11 cellular contexts compared by ENCODE assay signal in genomic region chr15:40407343-40407990, GRCh38. TPM values are rescaled to one million over a fixed set of nuclear protein-coding genes. Genes with fewer than 3 reads are reported as not detected.
DNase-seq lines count a peak whose midpoint lies in the region; ATAC-seq and TF ChIP-seq lines count a peak whose summit lies in the region.
"Had no signal": no experiment of that assay in that cellular context is flagged by ENCODE, and none has a peak within 500 bp of the region (broad histone marks: within the 10 kb centered on the region; RNA-seq: fewer than 3 reads in every experiment).

No MANE protein-coding gene starts in this region.

- no peaks in the 10 kb centered on the region for H3K27me3 ChIP-seq in CD4-positive, alpha-beta T cell (ENCODE audit: control insufficient read depth, insufficient read depth, low read length)

- H3K27ac ChIP-seq in CD4-positive, alpha-beta T cell (ENCODE audit: low read depth, low read length) = no peak overlapping the region

- intact Hi-C loops in CD4-positive, alpha-beta T cell (cut with DNase I, micrococcal nuclease) = loop anchor here in 1 of 2 experiments (2.0 kb wide), 1 partner anchor 25 kb away; the partner anchor contains the start of gene KNSTRN
- intact Hi-C loops in left colon (cut with DNase I, micrococcal nuclease) = no loop called here

- peak overlapping the region; percentile 79 for H3K4me3 Mint-ChIP-seq in CD4-positive, alpha-beta T cell
- peak overlapping the region; percentile 59 to 83 (median 78) for H3K4me3 Mint-ChIP-seq in brain

- peaks cover 53% of the 10 kb centered on the region for H3K36me3 Mint-ChIP-seq in CD4-positive, alpha-beta T cell (ENCODE audit: low read depth)
- peaks cover 30% of the 10 kb centered on the region for H3K36me3 Mint-ChIP-seq in brain

- H3K9me3 ChIP-seq in CD4-positive, alpha-beta T cell (ENCODE audit: control insufficient read depth, low read length) = no peaks in the 10 kb centered on the region
- H3K9me3 ChIP-seq: prostate gland had no signal

- H3K27ac Mint-ChIP-seq in CD4-positive, alpha-beta T cell = peak overlapping the region; percentile 71
- H3K27ac Mint-ChIP-seq in brain = peak overlapping the region; percentile 69 to 94 (median 77)

- H3K9me3 Mint-ChIP-seq in CD4-positive, alpha-beta T cell = no peaks in the 10 kb centered on the region
- H3K9me3 Mint-ChIP-seq in brain = peaks cover 0 to 1% (median 0%) of the 10 kb centered on the region in 5 experiments

- no peak for ATAC-seq in CD4-positive, alpha-beta T cell (ENCODE audit: poor library complexity)
- ATAC-seq in GM19372 (IDR thresholded peaks at IDR 0.05; ENCODE audit: low read depth, unreplicated experiment) = peak; percentile 64
- peak; percentile 57 for ATAC-seq in HG03354 (IDR thresholded peaks at IDR 0.05; ENCODE audit: poor library complexity, severe bottlenecking, unreplicated experiment)
- no peak for ATAC-seq in left colon

- no peak for TF ChIP-seq CTCF in CD4-positive, alpha-beta T cell (IDR thresholded peaks at IDR 0.05)
- TF ChIP-seq CTCF in brain (conservative IDR thresholded peaks at IDR 0.05) = no peak

- no peak for DNase-seq in CD4-positive, alpha-beta T cell
- DNase-seq in left colon (no peak), NCI-H2029 (lab: John Stamatoyannopoulos, UW) (no peak), islet precursor cell (no peak)
- DNase-seq in activated CD4-positive, alpha-beta T cell treated with anti-CD3 and anti-CD28 coated beads for 48 hours = no peak

- CTCF ChIA-PET in CD4-positive, alpha-beta T cell (lab: Charles Lee) = interaction anchor here (1.0 to 1.2 kb wide), 2 partner anchors 14 to 85 kb away, joined by 3 to 4 read pairs; no protein-coding TSS in a partner anchor

- POLR2A ChIA-PET in CD4-positive, alpha-beta T cell (lab: Charles Lee) = interaction anchor here (1.3 to 2.4 kb wide), 4 partner anchors 10 to 101 kb away, joined by 3 to 11 read pairs (median 9); partner anchors contain the start of gene BAHD1

- no peaks in the 10 kb centered on the region for H3K27me3 Mint-ChIP-seq in CD4-positive, alpha-beta T cell
- no peaks in the 10 kb centered on the region for H3K27me3 Mint-ChIP-seq in brain

- peaks cover 39% of the 10 kb centered on the region for H3K4me1 Mint-ChIP-seq in CD4-positive, alpha-beta T cell (ENCODE audit: low read depth)
- peaks cover 33% of the 10 kb centered on the region for H3K4me1 Mint-ChIP-seq in brain

RNA-seq across cellular contexts. Expression of gene IVD, which starts 1.9 kb away (rescaled TPM):
- 10 to 100 TPM; 30.7 to 31.9 TPM for total RNA-seq in CD4-positive, alpha-beta T cell
- polyA plus RNA-seq in brain (ENCODE audit: insufficient read depth, low read depth, low replicate concordance) = 64.0 TPM
- total RNA-seq in left colon = 10 to 100 TPM; 68.8 to 71.5 TPM

RNA-seq across cellular contexts. Expression of gene KNSTRN, which starts 24.9 kb away (rescaled TPM):
- total RNA-seq in CD4-positive, alpha-beta T cell = 1 to 10 TPM; 2.8 to 3.0 TPM
- 48.0 TPM for polyA plus RNA-seq in brain (ENCODE audit: insufficient read depth, low read depth, low replicate concordance)
- 10 to 100 TPM in 1 of 2 donors, 1 to 10 TPM in 1; 6.7 to 10.8 TPM for total RNA-seq in left colon

RNA-seq across cellular contexts. Expression of gene BAHD1, which starts 33.3 kb away (rescaled TPM):
- 10 to 100 TPM; 20.3 to 21.5 TPM for total RNA-seq in CD4-positive, alpha-beta T cell
- 22.4 TPM for polyA plus RNA-seq in brain (ENCODE audit: insufficient read depth, low read depth, low replicate concordance)
- total RNA-seq in left colon = 10 to 100 TPM; 20.9 to 27.2 TPM

RNA-seq across cellular contexts. Expression of gene DISP2, which starts 49.4 kb away (rescaled TPM):
- under 1 TPM; 0.03 to 0.06 TPM for total RNA-seq in CD4-positive, alpha-beta T cell
- 16.3 TPM for polyA plus RNA-seq in brain (ENCODE audit: insufficient read depth, low read depth, low replicate concordance)
- 10 to 100 TPM in 1 of 2 donors, 1 to 10 TPM in 1; 8.3 to 13.7 TPM for total RNA-seq in left colon

RNA-seq across cellular contexts. Expression of gene PHGR1, which starts 56.6 kb away (rescaled TPM):
- not detected for total RNA-seq in CD4-positive, alpha-beta T cell
- not detected for polyA plus RNA-seq in brain (ENCODE audit: insufficient read depth, low read depth, low replicate concordance)
- 1,000 to 10,000 TPM; 3,013 to 3,634 TPM for total RNA-seq in left colon
- total RNA-seq: dermis microvascular lymphatic vessel endothelial cell, prostate gland, RPMI7951 had no signal

Comparison
In these comparisons a context has a peak if more than half of its experiments do, and no peak if none do; other contexts are left out.
1. ATAC-seq: peak in GM19372 (single experiment) and HG03354 (single experiment); none in CD4-positive, alpha-beta T cell (single experiment) and left colon (single experiment).